1 cellular context compared by ENCODE assay signal in the genomic region with DNA sequence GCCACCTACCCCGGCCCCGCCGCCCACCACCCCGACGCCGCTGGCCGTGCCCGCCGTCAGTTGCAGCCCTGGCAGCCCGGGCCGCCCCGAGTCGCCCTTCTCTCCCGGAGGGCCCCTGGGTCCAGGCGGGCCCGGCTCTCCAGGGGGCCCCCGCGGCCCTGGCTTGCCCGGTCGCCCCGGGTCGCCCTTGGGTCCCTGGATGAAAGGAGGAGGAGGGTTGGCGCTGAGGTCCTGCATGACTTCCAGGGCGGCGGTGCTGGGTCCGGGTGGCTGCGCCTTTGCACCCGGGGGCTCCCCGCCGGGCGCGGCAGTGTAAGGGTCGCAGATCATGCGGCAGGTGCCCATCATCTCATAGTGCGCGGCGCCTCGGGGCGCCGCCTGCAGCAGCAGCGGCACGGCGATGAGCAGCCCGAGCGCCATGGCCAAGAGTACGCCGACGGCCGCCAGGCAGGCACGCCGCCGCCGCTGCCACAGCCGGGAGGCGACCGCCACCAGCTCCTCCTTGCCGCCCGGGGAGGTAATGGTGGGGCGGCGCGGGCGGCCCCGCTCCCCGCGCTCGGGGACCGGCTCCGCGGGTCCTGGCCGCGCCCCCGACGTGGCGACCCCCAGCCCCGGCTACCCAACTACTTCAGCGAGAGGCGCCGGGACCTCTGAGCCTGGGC.
TF ChIP-seq lines count a peak whose summit lies in the region.

No MANE protein-coding gene starts in this region.

TF ChIP-seq in A549, 52 proteins besides CTCF, POLR2A, EP300 and RAD21 (continued from another document):
- TF ChIP-seq PHF8 (IDR thresholded peaks at IDR 0.05; ENCODE audit: borderline replicate concordance, low read depth) (no peak), RCOR1 (IDR thresholded peaks at IDR 0.05; ENCODE audit: low read depth, low read length) (no peak), FOXS1 (CRISPR knock-in tag; IDR thresholded peaks at IDR 0.05) (no peak), ZFP36 (IDR thresholded peaks at IDR 0.05; ENCODE audit: borderline replicate concordance, partially characterized antibody) (no peak), KDM1A (IDR thresholded peaks at IDR 0.05; ENCODE audit: low read depth) (no peak), POLR2AphosphoS2 (conservative IDR thresholded peaks at IDR 0.05; ENCODE audit: low read length) (no peak), MAFK (IDR thresholded peaks at IDR 0.05; ENCODE audit: partially characterized antibody) (no peak)
